Comparison of ENCODE assay signal across 9 cellular contexts in genomic region chr1:32619701-32620485, GRCh38. TPM values are rescaled to one million over a fixed set of nuclear protein-coding genes. Genes with fewer than 3 reads are reported as not detected.
DNase-seq lines count a peak whose midpoint lies in the region; ATAC-seq and TF ChIP-seq lines count a peak whose summit lies in the region.
"Had no signal": no experiment of that assay in that cellular context is flagged by ENCODE, and none has a peak within 500 bp of the region (broad histone marks: within the 10 kb centered on the region; RNA-seq: fewer than 3 reads in every experiment).

No MANE protein-coding gene starts in this region.

- H3K4me3 ChIP-seq in LNCaP clone FGC (ENCODE audit: low read depth, low read length) (no peak overlapping the region), breast epithelium (no peak overlapping the region)

- no peaks in the 10 kb centered on the region for H3K36me3 ChIP-seq in breast epithelium

- H3K27ac Mint-ChIP-seq in nephron progenitor cell = no peak overlapping the region

- no peaks in the 10 kb centered on the region for H3K4me1 Mint-ChIP-seq in nephron progenitor cell

- H3K27me3 ChIP-seq in breast epithelium = no peaks in the 10 kb centered on the region

- H3K4me1 ChIP-seq in breast epithelium = no peaks in the 10 kb centered on the region

- TF ChIP-seq POLR2A in breast epithelium (IDR thresholded peaks at IDR 0.05) = no peak

- peaks cover 2% of the 10 kb centered on the region for H3K27me3 Mint-ChIP-seq in nephron progenitor cell (ENCODE audit: low read depth, poor library complexity)

- H3K9me3 Mint-ChIP-seq in nephron progenitor cell = peaks cover 7% of the 10 kb centered on the region

- H3K4me3 Mint-ChIP-seq in nephron progenitor cell = no peak overlapping the region

- ATAC-seq in GM21423 (IDR thresholded peaks at IDR 0.05; ENCODE audit: unreplicated experiment) = peak; percentile 69

- 0 out of 3 replicates have a peak, but pooled peaks have one; percentile 19 for TF ChIP-seq CTCF in GM12872 (IDR thresholded peaks at IDR 0.05; ENCODE audit: insufficient read depth, low read depth, low read length)
- TF ChIP-seq CTCF in LNCaP clone FGC (IDR thresholded peaks at IDR 0.05; ENCODE audit: control insufficient read depth, extremely low read depth, insufficient read depth) = peak; percentile 37; the same call in 1 of the 2 replicates
- TF ChIP-seq CTCF in breast epithelium (IDR thresholded peaks at IDR 0.05) = no peak
- no peak for TF ChIP-seq CTCF in nephron progenitor cell (IDR thresholded peaks at IDR 0.05)

- DNase-seq in LNCaP clone FGC (ENCODE audit: low read depth) (no peak), inferior parietal cortex (ENCODE audit: extremely low spot score) (peak; percentile 56), NCI-H2081 treated with DMSO at 0.1 percent for 48 hours (lab: John Stamatoyannopoulos, UW) (no peak), breast epithelium (ENCODE audit: low spot score in 2 of 2) (no peak), nephron progenitor cell (no peak), NCI-H1105 (lab: John Stamatoyannopoulos, UW) (no peak)
- DNase-seq: kidney glomerular epithelial cell had no signal

- intact Hi-C loops in breast epithelium (cut with DNase I; ENCODE audit: low total_unique reads) = no loop called here

- H3K9me3 ChIP-seq in breast epithelium = no peaks in the 10 kb centered on the region

- H3K36me3 Mint-ChIP-seq in nephron progenitor cell (ENCODE audit: low read depth) = peaks cover 52% of the 10 kb centered on the region

- no peak overlapping the region for H3K27ac ChIP-seq in breast epithelium

RNA-seq across cellular contexts. Expression of gene ZBTB8OS, which starts 30.5 kb away (rescaled TPM):
- total RNA-seq in breast epithelium = 10 to 100 TPM; 19.5 to 32.1 (median 31.1) TPM

RNA-seq across cellular contexts. Expression of gene RBBP4, which starts 31.1 kb away (rescaled TPM):
- 100 to 1,000 TPM; 111 to 161 (median 121) TPM for total RNA-seq in breast epithelium

Comparison
In these comparisons a context has a peak if more than half of its experiments do, and no peak if none do; other contexts are left out.
1. CTCF ChIP-seq: peak in GM12872 (single experiment) and LNCaP clone FGC (single experiment); none in breast epithelium (0 of 3) and nephron progenitor cell (single experiment).